ENCODE assay signal across 1 cellular context in the genomic region with DNA sequence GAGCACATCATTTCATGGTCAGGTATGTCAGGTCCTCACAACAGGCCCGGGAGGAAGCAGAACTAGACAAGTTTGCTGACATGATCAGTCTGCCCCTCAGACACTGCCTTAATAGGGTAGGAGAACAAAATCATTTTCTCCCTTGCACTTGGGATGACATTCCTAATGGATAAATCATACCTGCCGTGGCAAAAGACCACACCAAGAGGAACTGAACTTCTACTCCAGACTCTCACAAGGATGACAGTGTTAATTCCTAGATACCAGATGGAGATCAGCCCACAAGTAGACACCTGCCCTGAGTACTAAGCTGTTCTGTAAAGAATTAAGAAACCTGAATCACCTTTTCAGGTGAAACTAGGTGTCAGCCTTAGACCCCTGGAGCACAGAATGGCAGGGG.
TF ChIP-seq lines count a peak whose summit lies in the region.

No MANE protein-coding gene starts in this region.

TF ChIP-seq in liver, 16 proteins besides CTCF, POLR2A, EP300 and RAD21 (continued from another document):
- TF ChIP-seq, protein P1, sequence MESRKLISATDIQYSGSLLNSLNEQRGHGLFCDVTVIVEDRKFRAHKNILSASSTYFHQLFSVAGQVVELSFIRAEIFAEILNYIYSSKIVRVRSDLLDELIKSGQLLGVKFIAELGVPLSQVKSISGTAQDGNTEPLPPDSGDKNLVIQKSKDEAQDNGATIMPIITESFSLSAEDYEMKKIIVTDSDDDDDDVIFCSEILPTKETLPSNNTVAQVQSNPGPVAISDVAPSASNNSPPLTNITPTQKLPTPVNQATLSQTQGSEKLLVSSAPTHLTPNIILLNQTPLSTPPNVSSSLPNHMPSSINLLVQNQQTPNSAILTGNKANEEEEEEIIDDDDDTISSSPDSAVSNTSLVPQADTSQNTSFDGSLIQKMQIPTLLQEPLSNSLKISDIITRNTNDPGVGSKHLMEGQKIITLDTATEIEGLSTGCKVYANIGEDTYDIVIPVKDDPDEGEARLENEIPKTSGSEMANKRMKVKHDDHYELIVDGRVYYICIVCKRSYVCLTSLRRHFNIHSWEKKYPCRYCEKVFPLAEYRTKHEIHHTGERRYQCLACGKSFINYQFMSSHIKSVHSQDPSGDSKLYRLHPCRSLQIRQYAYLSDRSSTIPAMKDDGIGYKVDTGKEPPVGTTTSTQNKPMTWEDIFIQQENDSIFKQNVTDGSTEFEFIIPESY (IDR thresholded peaks at IDR 0.05) = no peak
- TF ChIP-seq GABPA (IDR thresholded peaks at IDR 0.05 in 1 of 2, conservative IDR thresholded peaks at IDR 0.05 in 1 of 2) (no peak), YY1 (IDR thresholded peaks at IDR 0.05) (no peak), SP1 (IDR thresholded peaks at IDR 0.05) (no peak), FOXA1 (IDR thresholded peaks at IDR 0.05) (no peak)
- TF ChIP-seq, protein P2, sequence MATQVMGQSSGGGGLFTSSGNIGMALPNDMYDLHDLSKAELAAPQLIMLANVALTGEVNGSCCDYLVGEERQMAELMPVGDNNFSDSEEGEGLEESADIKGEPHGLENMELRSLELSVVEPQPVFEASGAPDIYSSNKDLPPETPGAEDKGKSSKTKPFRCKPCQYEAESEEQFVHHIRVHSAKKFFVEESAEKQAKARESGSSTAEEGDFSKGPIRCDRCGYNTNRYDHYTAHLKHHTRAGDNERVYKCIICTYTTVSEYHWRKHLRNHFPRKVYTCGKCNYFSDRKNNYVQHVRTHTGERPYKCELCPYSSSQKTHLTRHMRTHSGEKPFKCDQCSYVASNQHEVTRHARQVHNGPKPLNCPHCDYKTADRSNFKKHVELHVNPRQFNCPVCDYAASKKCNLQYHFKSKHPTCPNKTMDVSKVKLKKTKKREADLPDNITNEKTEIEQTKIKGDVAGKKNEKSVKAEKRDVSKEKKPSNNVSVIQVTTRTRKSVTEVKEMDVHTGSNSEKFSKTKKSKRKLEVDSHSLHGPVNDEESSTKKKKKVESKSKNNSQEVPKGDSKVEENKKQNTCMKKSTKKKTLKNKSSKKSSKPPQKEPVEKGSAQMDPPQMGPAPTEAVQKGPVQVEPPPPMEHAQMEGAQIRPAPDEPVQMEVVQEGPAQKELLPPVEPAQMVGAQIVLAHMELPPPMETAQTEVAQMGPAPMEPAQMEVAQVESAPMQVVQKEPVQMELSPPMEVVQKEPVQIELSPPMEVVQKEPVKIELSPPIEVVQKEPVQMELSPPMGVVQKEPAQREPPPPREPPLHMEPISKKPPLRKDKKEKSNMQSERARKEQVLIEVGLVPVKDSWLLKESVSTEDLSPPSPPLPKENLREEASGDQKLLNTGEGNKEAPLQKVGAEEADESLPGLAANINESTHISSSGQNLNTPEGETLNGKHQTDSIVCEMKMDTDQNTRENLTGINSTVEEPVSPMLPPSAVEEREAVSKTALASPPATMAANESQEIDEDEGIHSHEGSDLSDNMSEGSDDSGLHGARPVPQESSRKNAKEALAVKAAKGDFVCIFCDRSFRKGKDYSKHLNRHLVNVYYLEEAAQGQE (IDR thresholded peaks at IDR 0.05) = no peak
- TF ChIP-seq, protein P3, sequence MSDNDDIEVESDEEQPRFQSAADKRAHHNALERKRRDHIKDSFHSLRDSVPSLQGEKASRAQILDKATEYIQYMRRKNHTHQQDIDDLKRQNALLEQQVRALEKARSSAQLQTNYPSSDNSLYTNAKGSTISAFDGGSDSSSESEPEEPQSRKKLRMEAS (IDR thresholded peaks at IDR 0.05) = no peak
